In genomic region chr1:150562384-150563339, GRCh38 we compare ENCODE assay signal across 8 cellular contexts. TPM values are rescaled to one million over a fixed set of nuclear protein-coding genes. Genes with fewer than 3 reads are reported as not detected.
DNase-seq lines count a peak whose midpoint lies in the region; ATAC-seq and TF ChIP-seq lines count a peak whose summit lies in the region.

No MANE protein-coding gene starts in this region.

- H3K27ac Mint-ChIP-seq in nephron, result peak overlapping the region; percentile 100

- TF ChIP-seq EP300 in transverse colon (IDR thresholded peaks at IDR 0.05; ENCODE audit: low read depth), result no peak

- peak; percentile 24 for DNase-seq in NCI-H2196 (lab: John Stamatoyannopoulos, UW; ENCODE audit: unreplicated experiment)
- DNase-seq in NCI-H2196 treated with DMSO at 0.1 percent for 48 hours (lab: John Stamatoyannopoulos, UW; ENCODE audit: unreplicated experiment), result no peak
- peak; percentile 82 for DNase-seq in coronary artery (ENCODE audit: low spot score)
- DNase-seq in transverse colon, result peak; percentile 84
- DNase-seq in omental fat pad (ENCODE audit: low spot score), result no peak

- peak overlapping the region; percentile 98 to 99 for H3K27ac ChIP-seq in coronary artery
- H3K27ac ChIP-seq in transverse colon, result peak overlapping the region; percentile 98 to 99 (median 98)

- intact Hi-C loops in transverse colon (cut with DNase I; ENCODE audit: low total_unique reads), result loop anchor here (5.0 kb wide), 1 partner anchor 55 kb away; no protein-coding TSS in a partner anchor

- TF ChIP-seq CTCF in WI38 (IDR thresholded peaks at IDR 0.05; ENCODE audit: low read depth, low read length) (no peak), coronary artery (IDR thresholded peaks at IDR 0.05) (no peak), nephron (IDR thresholded peaks at IDR 0.05; ENCODE audit: unreplicated experiment in 3 of 3) (no peak), transverse colon (IDR thresholded peaks at IDR 0.05) (no peak), omental fat pad (IDR thresholded peaks at IDR 0.05) (no peak)

- H3K9me3 ChIP-seq in transverse colon, result no peaks in the 10 kb centered on the region

- peak overlapping the region; percentile 86 to 88 (median 88) for H3K4me3 Mint-ChIP-seq in nephron

- no peaks in the 10 kb centered on the region for H3K36me3 Mint-ChIP-seq in nephron (ENCODE audit: low read depth)

- no peak for TF ChIP-seq POLR2A in transverse colon (IDR thresholded peaks at IDR 0.05)

- H3K4me1 ChIP-seq in transverse colon, result peaks cover 59 to 85% (median 81%) of the 10 kb centered on the region in 4 donors

- no peaks in the 10 kb centered on the region for H3K36me3 ChIP-seq in transverse colon

- H3K9me3 Mint-ChIP-seq in nephron, result no peaks in the 10 kb centered on the region

- H3K27me3 Mint-ChIP-seq in nephron (ENCODE audit: low read depth), result no peaks in the 10 kb centered on the region

- 17% methylated on average over 4 of the region's 4 CpGs; no CpG with 5 or more reads in 1 of the 2 donors for WGBS in transverse colon (ENCODE audit: low coverage in 1 of 2), 2 donors

- peaks cover 58% of the 10 kb centered on the region for H3K4me1 Mint-ChIP-seq in nephron

- H3K27me3 ChIP-seq in transverse colon, result no peaks in the 10 kb centered on the region

- H3K4me3 ChIP-seq in WI38 (ENCODE audit: low read depth, low read length) (peak overlapping the region; percentile 65), coronary artery (peak overlapping the region; percentile 73), transverse colon (peak overlapping the region in 3 of 4 donors; percentile 36 to 61 (median 42))

- ATAC-seq in HG03135 (IDR thresholded peaks at IDR 0.05; ENCODE audit: unreplicated experiment) (peak; percentile 37), omental fat pad (ENCODE audit: low FRiP score) (no peak)

- in situ Hi-C loops in transverse colon (cut with MboI; ENCODE audit: low pct_ligation_motif_present in 1 of 4, low pct_unique_long_range_greater_than_20kb in 1 of 4, low sequenced_read_pairs in 3 of 4), result loop anchor here in 1 of 4 donors (10.0 kb wide), 1 partner anchor 52 kb away; no protein-coding TSS in a partner anchor

RNA-seq across cellular contexts. Expression of gene ADAMTSL4, which starts 13.5 kb away (rescaled TPM):
- total RNA-seq in transverse colon, result 10 to 100 TPM in 3 of 4 donors, 1 to 10 TPM in 1; 7.2 to 26.2 (median 16.3) TPM
- total RNA-seq in omental fat pad, result 10 to 100 TPM; 33.7 to 46.6 (median 39.9) TPM

RNA-seq across cellular contexts. Expression of gene MCL1, which starts 16.7 kb away (rescaled TPM):
- total RNA-seq in transverse colon (100 to 1,000 TPM; 176 to 395 (median 269) TPM), omental fat pad (100 to 1,000 TPM; 505 to 845 (median 657) TPM)

RNA-seq across cellular contexts. Expression of gene FALEC, which starts 47.1 kb away (rescaled TPM):
- total RNA-seq in transverse colon (not detected), omental fat pad (not detected)

RNA-seq across cellular contexts. Expression of gene ECM1, which starts 54.8 kb away (rescaled TPM):
- total RNA-seq in transverse colon, result 1 to 10 TPM; 1.5 to 5.4 (median 3.3) TPM
- 10 to 100 TPM; 10.8 to 24.8 (median 18.5) TPM for total RNA-seq in omental fat pad

Comparison
In these comparisons a context has a peak if more than half of its experiments do, and no peak if none do; other contexts are left out.
1. DNase-seq: peak in NCI-H2196 (single experiment), coronary artery (single experiment) and transverse colon (single experiment); none in NCI-H2196 treated with DMSO at 0.1 percent for 48 hours (single experiment) and omental fat pad (single experiment).
2. Peak in every context shown above with its lines, with median percentiles within 50 percentile points of each other: H3K4me3 ChIP-seq.